8 cellular contexts compared by ENCODE assay signal in the genomic region with DNA sequence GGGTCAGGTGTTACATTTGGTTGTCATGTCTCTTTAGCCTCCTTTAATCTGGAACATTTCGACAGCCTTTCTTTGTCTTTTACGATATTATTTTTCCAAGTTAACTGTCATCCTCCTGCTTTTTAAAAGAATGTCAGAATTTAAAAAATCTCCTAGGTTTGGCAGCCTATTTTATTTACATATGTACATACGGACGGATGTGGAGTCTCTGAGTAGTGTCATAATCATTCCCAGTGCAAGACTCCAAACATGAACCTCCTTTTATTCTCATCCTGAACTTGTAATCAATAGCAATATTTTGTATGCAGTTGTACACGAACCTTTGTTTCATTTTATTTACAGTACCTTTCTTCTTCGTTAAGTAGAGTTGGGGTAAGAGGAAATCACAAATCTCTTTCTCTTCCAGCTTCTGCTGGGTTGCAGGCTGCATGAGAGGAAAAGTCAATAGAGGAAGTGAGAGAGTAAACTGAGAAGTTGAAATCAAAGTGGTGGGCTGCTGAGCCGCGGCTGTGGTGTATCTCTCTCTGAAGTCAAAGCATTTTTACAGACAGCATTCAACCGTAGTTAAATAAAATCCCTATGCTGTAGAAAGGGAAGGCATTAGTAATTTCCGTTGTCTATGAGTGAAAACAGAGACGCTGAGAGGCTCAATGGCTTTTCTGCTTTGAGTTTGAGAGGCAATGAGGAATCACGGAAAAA. TPM values are rescaled to one million over a fixed set of nuclear protein-coding genes. Genes with fewer than 3 reads are reported as not detected.
A peak's percentile ranks its signal among the peaks of the same experiment; 100 is the strongest.
DNase-seq lines count a peak whose midpoint lies in the region; ATAC-seq and TF ChIP-seq lines count a peak whose summit lies in the region.

No MANE protein-coding gene starts in this region.

- H3K4me3 Mint-ChIP-seq in activated CD8-positive, alpha-beta T cell treated with anti-CD3 and anti-CD28 coated beads, Interleukin-2, amount 10 ng/mL, durations not matched to agents 7 days and 5 days, result peak overlapping the region; percentile 57

- peaks cover 20% of the 10 kb centered on the region for H3K4me1 Mint-ChIP-seq in activated CD8-positive, alpha-beta T cell treated with anti-CD3 and anti-CD28 coated beads, Interleukin-2, amount 10 ng/mL, durations not matched to agents 7 days and 5 days (ENCODE audit: low read depth)

- H3K36me3 ChIP-seq in sigmoid colon, result no peaks in the 10 kb centered on the region

- no peak for TF ChIP-seq POLR2A in sigmoid colon (IDR thresholded peaks at IDR 0.05)

- DNase-seq in GM13977 (ENCODE audit: low spot score) (peak; percentile 13), GM20000 (ENCODE audit: low spot score) (peak; percentile 25), sigmoid colon (no peak)
- DNase-seq in activated CD8-positive, alpha-beta T cell treated with anti-CD3 and anti-CD28 coated beads, Interleukin-2, amount 10 ng/mL, durations not matched to agents 7 days and 5 days, result peak; percentile 38
- no peak for DNase-seq in NK-92 treated with Interleukin-12 subunit alpha and Interleukin-12 subunit beta, amount 100 ng/mL, for 24 hours (lab: John Stamatoyannopoulos, UW)
- DNase-seq in activated effector memory CD4-positive, alpha-beta T cell treated with Interleukin-2 at 50 U/mL for 16 hours, result no peak

- no peak overlapping the region for H3K4me3 ChIP-seq in sigmoid colon

- 18 to 27% methylated on average over 12 of the region's 12 CpGs for WGBS in sigmoid colon, 2 donors

- no peaks in the 10 kb centered on the region for H3K9me3 ChIP-seq in sigmoid colon

- POLR2A ChIA-PET in activated CD8-positive, alpha-beta T cell treated with anti-CD3 and anti-CD28 coated beads, Interleukin-2, amount 10 ng/mL, durations not matched to agents 7 days and 5 days (lab: Charles Lee), result no interaction called here

- no peaks in the 10 kb centered on the region for H3K9me3 Mint-ChIP-seq in activated CD8-positive, alpha-beta T cell treated with anti-CD3 and anti-CD28 coated beads, Interleukin-2, amount 10 ng/mL, durations not matched to agents 7 days and 5 days (ENCODE audit: insufficient read depth)

- peak overlapping the region; percentile 45 for H3K27ac Mint-ChIP-seq in activated CD8-positive, alpha-beta T cell treated with anti-CD3 and anti-CD28 coated beads, Interleukin-2, amount 10 ng/mL, durations not matched to agents 7 days and 5 days

- TF ChIP-seq EP300 in sigmoid colon (IDR thresholded peaks at IDR 0.05), result no peak

- no peak for TF ChIP-seq CTCF in GM13977 (IDR thresholded peaks at IDR 0.05; ENCODE audit: extremely low read depth, insufficient read depth, missing control alignments)
- no peak for TF ChIP-seq CTCF in GM20000 (IDR thresholded peaks at IDR 0.05; ENCODE audit: extremely low read depth, missing control alignments)
- no peak for TF ChIP-seq CTCF in sigmoid colon (IDR thresholded peaks at IDR 0.05)

- intact Hi-C loops in sigmoid colon (cut with DNase I), result no loop called here

- CTCF ChIA-PET in activated CD8-positive, alpha-beta T cell treated with anti-CD3 and anti-CD28 coated beads, Interleukin-2, amount 10 ng/mL, durations not matched to agents 7 days and 5 days (lab: Charles Lee), result no interaction called here

- ATAC-seq in HG03457 (IDR thresholded peaks at IDR 0.05; ENCODE audit: unreplicated experiment), result peak; percentile 95
- ATAC-seq in activated CD8-positive, alpha-beta T cell treated with anti-CD3 and anti-CD28 coated beads, Interleukin-2, amount 10 ng/mL, durations not matched to agents 7 days and 5 days, result peak; percentile 70
- ATAC-seq in HG02970 (IDR thresholded peaks at IDR 0.05; ENCODE audit: low FRiP score, unreplicated experiment), result no peak

- in situ Hi-C loops in GM13977 (cut with MboI; ENCODE audit: low pct_unique_long_range_greater_than_20kb, low sequenced_read_pairs, unreplicated experiment), result no loop called here

- H3K27ac ChIP-seq in sigmoid colon, result no peak overlapping the region

- H3K4me1 ChIP-seq in sigmoid colon, result no peaks in the 10 kb centered on the region

- H3K27me3 ChIP-seq in sigmoid colon, result no peaks in the 10 kb centered on the region

- H3K27me3 Mint-ChIP-seq in activated CD8-positive, alpha-beta T cell treated with anti-CD3 and anti-CD28 coated beads, Interleukin-2, amount 10 ng/mL, durations not matched to agents 7 days and 5 days (ENCODE audit: low read depth), result no peaks in the 10 kb centered on the region

- no peaks in the 10 kb centered on the region for H3K36me3 Mint-ChIP-seq in activated CD8-positive, alpha-beta T cell treated with anti-CD3 and anti-CD28 coated beads, Interleukin-2, amount 10 ng/mL, durations not matched to agents 7 days and 5 days (ENCODE audit: low read depth)

RNA-seq across cellular contexts. Expression of gene RPS6KA3, which starts 53.9 kb away (rescaled TPM):
- total RNA-seq in activated CD8-positive, alpha-beta T cell treated with anti-CD3 and anti-CD28 coated beads, Interleukin-2, amount 10 ng/mL, durations not matched to agents 7 days and 5 days, result 10 to 100 TPM; 80.2 to 82.0 TPM
- total RNA-seq in sigmoid colon, result 10 to 100 TPM; 34.3 to 41.9 (median 40.2) TPM
- 10 to 100 TPM; 18.0 to 25.8 (median 21.0) TPM for polyA plus RNA-seq in sigmoid colon

Comparison
In these comparisons a context has a peak if more than half of its experiments do, and no peak if none do; other contexts are left out.
1. DNase-seq: peak in GM13977 (single experiment), GM20000 (single experiment) and activated CD8-positive, alpha-beta T cell treated with anti-CD3 and anti-CD28 coated beads, Interleukin-2, amount 10 ng/mL, durations not matched to agents 7 days and 5 days (single experiment); none in sigmoid colon (single experiment), NK-92 treated with Interleukin-12 subunit alpha and Interleukin-12 subunit beta, amount 100 ng/mL, for 24 hours (single experiment) and activated effector memory CD4-positive, alpha-beta T cell treated with Interleukin-2 at 50 U/mL for 16 hours (single experiment).